Comparison of ENCODE assay signal across 33 cellular contexts in the genomic region with DNA sequence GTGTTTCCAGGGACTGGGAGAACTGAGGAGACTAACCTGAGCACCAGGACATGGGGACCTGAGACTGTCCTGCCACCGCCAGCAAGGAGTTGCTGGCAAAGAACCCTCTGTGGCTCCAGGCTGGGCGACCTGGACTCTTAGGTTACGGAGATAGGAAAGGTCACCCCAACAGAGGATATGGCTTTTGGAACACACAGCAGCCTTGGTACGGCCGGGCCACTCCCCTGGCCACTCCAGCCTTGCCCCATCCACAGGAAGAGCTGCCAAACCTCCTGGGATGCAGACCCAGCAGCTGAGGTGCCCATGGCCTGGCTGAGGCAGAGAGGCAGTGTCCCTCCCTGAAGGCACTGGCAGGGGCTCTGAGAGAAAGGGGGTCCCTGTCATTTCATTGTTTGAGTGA.
"Had no signal": no experiment of that assay in that cellular context is flagged by ENCODE, and none has a peak within 500 bp of the region (broad histone marks: within the 10 kb centered on the region; RNA-seq: fewer than 3 reads in every experiment).

No MANE protein-coding gene starts in this region.

- ATAC-seq: activated T-cell treated with anti-CD3 and anti-CD28 coated beads, Interleukin-2, amount 50 U/mL, for 4 hours; PC-3 had no signal

- H3K9me3 ChIP-seq: ascending aorta, MG63, Peyer's patch had no signal

- H3K4me1 ChIP-seq: Peyer's patch had no signal

- DNase-seq: activated B cell treated with CpG ODN at 0.5 μM for 24 hours; activated CD4-positive, alpha-beta memory T cell treated with anti-CD3 and anti-CD28 coated beads for 36 hours; activated CD4-positive, alpha-beta T cell treated with anti-CD3 and anti-CD28 coated beads for 4 hours; activated CD4-positive, alpha-beta T cell treated with anti-CD3 and anti-CD28 coated beads, Interleukin-2, amount 50 U/mL, for 1 hour; activated CD4-positive, CD25-positive, alpha-beta regulatory T cell treated with anti-CD3 and anti-CD28 coated beads, Interleukin-2, amount 50 U/mL, for 72 hours; activated CD8-positive, alpha-beta memory T cell treated with anti-CD3 and anti-CD28 coated beads, Interleukin-2, amount 50 U/mL, for 4 hours; activated naive CD4-positive, alpha-beta T cell; activated naive CD4-positive, alpha-beta T cell treated with anti-CD3 and anti-CD28 coated beads, Interleukin-2, amount 50 U/mL, for 16 hours; activated naive CD8-positive, alpha-beta T cell treated with anti-CD3 and anti-CD28 coated beads for 36 hours; activated T-cell treated with anti-CD3 and anti-CD28 coated beads for 4 hours; activated T-cell treated with anti-CD3 and anti-CD28 coated beads, Interleukin-2, amount 50 U/mL, for 4 hours; amniotic stem cell; Kasumi-1; KG1; MG63; NCI-H1092; NCI-H1436 treated with DMSO at 0.1 percent for 48 hours; NCI-H1694 treated with DMSO at 0.1 percent for 48 hours; NCI-H2029; NCI-H345; NCI-H524 treated with DMSO at 0.1 percent for 48 hours; NK-92 treated with Interleukin-12 subunit alpha and Interleukin-12 subunit beta, amount 100 ng/mL, for 24 hours; PC-3; Right ventricle myocardium superior; RPMI8226; SW 1271; T-helper 1 cell; T-helper 2 cell; T-helper 9 cell had no signal

- H3K27me3 ChIP-seq: ascending aorta, cardiac muscle cell, MG63, Peyer's patch had no signal

- H3K36me3 ChIP-seq: ascending aorta, cardiac muscle cell, MG63, Peyer's patch had no signal

- H3K4me3 ChIP-seq: ascending aorta, cardiac muscle cell, MG63, Peyer's patch had no signal

- H3K27ac ChIP-seq: ascending aorta, cardiac muscle cell, Peyer's patch, VCaP had no signal
